12 cellular contexts compared by ENCODE assay signal in the genomic region with DNA sequence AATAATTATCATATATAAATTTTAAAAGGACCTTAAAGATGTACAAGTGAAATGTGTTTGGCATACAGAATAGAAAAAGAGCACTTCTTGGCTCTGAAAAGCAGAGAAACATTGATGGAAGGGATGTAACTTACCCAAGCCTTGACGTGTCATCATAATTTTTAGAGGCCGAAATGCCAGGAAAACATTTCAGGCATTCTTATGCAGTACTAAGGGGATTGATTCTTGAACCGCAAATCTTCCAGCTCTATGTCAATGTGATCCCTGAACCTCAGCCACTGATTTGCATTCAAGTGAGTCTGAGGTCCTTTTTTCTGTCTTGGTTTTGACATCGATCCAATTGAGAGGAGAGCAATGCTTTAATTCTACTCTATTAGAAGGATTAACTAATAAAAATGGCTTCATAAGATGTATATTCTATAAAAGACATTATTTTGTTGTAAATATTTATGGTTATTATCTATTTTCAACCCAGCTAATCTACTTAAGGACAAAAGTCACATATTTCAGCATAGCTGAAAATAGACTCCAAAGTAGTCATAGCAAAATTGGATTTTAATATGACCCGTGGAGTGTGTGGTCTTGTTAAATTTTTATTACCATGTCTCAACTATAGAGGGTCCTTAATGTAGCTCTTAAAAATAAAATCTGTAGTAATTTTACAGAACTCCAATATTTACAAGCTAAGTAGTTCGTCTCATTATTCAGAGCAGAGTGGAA.
A peak's percentile ranks its signal among the peaks of the same experiment; 100 is the strongest.
DNase-seq lines count a peak whose midpoint lies in the region; ATAC-seq and TF ChIP-seq lines count a peak whose summit lies in the region.
"Had no signal": no experiment of that assay in that cellular context is flagged by ENCODE, and none has a peak within 500 bp of the region (broad histone marks: within the 10 kb centered on the region; RNA-seq: fewer than 3 reads in every experiment).

No MANE protein-coding gene starts in this region.

- no peak overlapping the region for H3K27ac ChIP-seq in SK-N-SH (ENCODE audit: low read depth in 2 of 2, low read length in 1 of 2)
- H3K27ac ChIP-seq in SK-N-MC, result no peak overlapping the region
- H3K27ac ChIP-seq: 22Rv1, C4-2B had no signal

- no peak for TF ChIP-seq EP300 in SK-N-SH (IDR thresholded peaks at IDR 0.05; ENCODE audit: borderline replicate concordance in 1 of 2, low read depth in 1 of 2, low read length in 1 of 2)

- no peaks in the 10 kb centered on the region for H4K20me1 ChIP-seq in SK-N-SH (ENCODE audit: insufficient read depth)

- no peaks in the 10 kb centered on the region for H3K36me3 ChIP-seq in SK-N-SH (replicated peaks in 1 of 2; ENCODE audit: control insufficient read depth in 1 of 2, insufficient read depth in 2 of 2, low read length in 1 of 2)
- H3K36me3 ChIP-seq in SK-N-MC (ENCODE audit: insufficient read depth, low read length), result no peaks in the 10 kb centered on the region
- H3K36me3 ChIP-seq in mucosa of descending colon (ENCODE audit: low read depth), result no peaks in the 10 kb centered on the region
- H3K36me3 ChIP-seq: BE2C, HAP-1 had no signal

- CTCF ChIA-PET in SK-N-SH (lab: Yijun Ruan, JAX), result interaction anchor here (0.6 to 1.4 kb wide), 7 partner anchors 10 to 263 kb away, joined by 3 to 5 read pairs (median 4); a partner anchor contains a TSS

- H3K79me2 ChIP-seq in SK-N-SH (ENCODE audit: insufficient read depth), result no peaks in the 10 kb centered on the region

- no peak for TF ChIP-seq RAD21 in SK-N-SH (IDR thresholded peaks at IDR 0.05; ENCODE audit: low read length)

- H3K9ac ChIP-seq in SK-N-SH (no peak overlapping the region), SK-N-MC (ENCODE audit: insufficient read length) (no peak overlapping the region)

- H2AFZ ChIP-seq in SK-N-SH (ENCODE audit: low read depth), result no peak overlapping the region

- H3K4me1 ChIP-seq in SK-N-SH (ENCODE audit: control insufficient read depth in 1 of 2, insufficient read depth in 2 of 2, low read depth in 1 of 2, low read length in 1 of 2) (no peaks in the 10 kb centered on the region; a peak in 1 of 4 replicates), mucosa of descending colon (ENCODE audit: low read depth) (no peaks in the 10 kb centered on the region)
- H3K4me1 ChIP-seq: BE2C, HAP-1 had no signal

- no peaks in the 10 kb centered on the region for H3F3A ChIP-seq in SK-N-SH (replicated peaks; ENCODE audit: insufficient read depth)

- ATAC-seq in SK-N-SH treated with all-trans-retinoic acid at 6 μM for 48 hours (peak; percentile 32; the same call in 2 of the 3 replicates), mucosa of descending colon (no peak)
- ATAC-seq: CD8-positive, alpha-beta T cell had no signal

- H3K4me2 ChIP-seq in SK-N-SH, result no peak overlapping the region

- TF ChIP-seq CTCF in SK-N-SH (IDR thresholded peaks at IDR 0.05) (no peak), mucosa of descending colon (IDR thresholded peaks at IDR 0.05) (no peak)

- no peaks in the 10 kb centered on the region for H3K9me2 ChIP-seq in SK-N-SH

- H3K27me3 ChIP-seq in SK-N-SH (ENCODE audit: insufficient read depth), result no peaks in the 10 kb centered on the region
- H3K27me3 ChIP-seq: BE2C had no signal

- intact Hi-C loops in mucosa of descending colon (cut with DNase I, micrococcal nuclease), result loop anchor here (10.0 kb wide), 3 partner anchors 100 to 200 kb away; a partner anchor contains a TSS

- no peak for DNase-seq in SK-N-SH
- DNase-seq in SK-N-MC (ENCODE audit: low read depth, low spot score), result peak; percentile 80
- peak; percentile 18 for DNase-seq in iris pigment epithelial cell (ENCODE audit: low read depth)
- DNase-seq in mucosa of descending colon, result no peak
- DNase-seq in activated CD4-positive, alpha-beta T cell treated with anti-CD3 and anti-CD28 coated beads for 48 hours, result no peak
- DNase-seq in pons (ENCODE audit: low spot score), result no peak
- DNase-seq: BE2C; CD8-positive, alpha-beta T cell had no signal

- H3K4me3 ChIP-seq in SK-N-SH (ENCODE audit: low read depth in 2 of 2, low read length in 1 of 2), result no peak overlapping the region
- peak overlapping the region; percentile 32; the same call in 1 of the 2 replicates for H3K4me3 ChIP-seq in SK-N-MC
- H3K4me3 ChIP-seq in mucosa of descending colon, result no peak overlapping the region
- H3K4me3 ChIP-seq: HAP-1 had no signal

- H3K9me3 ChIP-seq in SK-N-SH, result no peaks in the 10 kb centered on the region
- peaks cover 3% of the 10 kb centered on the region; the same call in 1 of the 2 replicates for H3K9me3 ChIP-seq in SK-N-MC (ENCODE audit: low read depth, low read length)
- no peaks in the 10 kb centered on the region for H3K9me3 ChIP-seq in mucosa of descending colon
- H3K9me3 ChIP-seq: BE2C, HAP-1 had no signal

- WGBS in SK-N-SH (ENCODE audit: low lambda C conversion rate), result 13% methylated on average over 6 of the region's 6 CpGs

- POLR2A ChIA-PET in SK-N-SH (lab: Yijun Ruan, JAX), result no interaction called here

TF ChIP-seq in SK-N-SH treated with all-trans-retinoic acid at 6 μM for 48 hours, 23 proteins besides CTCF, POLR2A, EP300 and RAD21 (continues in another document):
- TF ChIP-seq, protein P1, sequence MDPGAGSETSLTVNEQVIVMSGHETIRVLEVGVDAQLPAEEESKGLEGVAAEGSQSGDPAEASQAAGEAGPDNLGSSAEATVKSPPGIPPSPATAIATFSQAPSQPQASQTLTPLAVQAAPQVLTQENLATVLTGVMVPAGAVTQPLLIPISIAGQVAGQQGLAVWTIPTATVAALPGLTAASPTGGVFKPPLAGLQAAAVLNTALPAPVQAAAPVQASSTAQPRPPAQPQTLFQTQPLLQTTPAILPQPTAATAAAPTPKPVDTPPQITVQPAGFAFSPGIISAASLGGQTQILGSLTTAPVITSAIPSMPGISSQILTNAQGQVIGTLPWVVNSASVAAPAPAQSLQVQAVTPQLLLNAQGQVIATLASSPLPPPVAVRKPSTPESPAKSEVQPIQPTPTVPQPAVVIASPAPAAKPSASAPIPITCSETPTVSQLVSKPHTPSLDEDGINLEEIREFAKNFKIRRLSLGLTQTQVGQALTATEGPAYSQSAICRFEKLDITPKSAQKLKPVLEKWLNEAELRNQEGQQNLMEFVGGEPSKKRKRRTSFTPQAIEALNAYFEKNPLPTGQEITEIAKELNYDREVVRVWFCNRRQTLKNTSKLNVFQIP (CRISPR knock-in tag; IDR thresholded peaks at IDR 0.05; ENCODE audit: borderline replicate concordance, low read depth), result no peak
- TF ChIP-seq GLIS3 (CRISPR knock-in tag; IDR thresholded peaks at IDR 0.05) (no peak), ZNF8 (CRISPR knock-in tag; IDR thresholded peaks at IDR 0.05) (no peak), ZNF565 (CRISPR knock-in tag; conservative IDR thresholded peaks at IDR 0.05; ENCODE audit: low read depth) (no peak), ARNTL (CRISPR knock-in tag; IDR thresholded peaks at IDR 0.05; ENCODE audit: borderline replicate concordance, low read depth) (no peak), TCF4 (CRISPR knock-in tag; IDR thresholded peaks at IDR 0.05; ENCODE audit: borderline replicate concordance) (no peak), ZNF70 (CRISPR knock-in tag; IDR thresholded peaks at IDR 0.05) (no peak)
- TF ChIP-seq, protein P2, sequence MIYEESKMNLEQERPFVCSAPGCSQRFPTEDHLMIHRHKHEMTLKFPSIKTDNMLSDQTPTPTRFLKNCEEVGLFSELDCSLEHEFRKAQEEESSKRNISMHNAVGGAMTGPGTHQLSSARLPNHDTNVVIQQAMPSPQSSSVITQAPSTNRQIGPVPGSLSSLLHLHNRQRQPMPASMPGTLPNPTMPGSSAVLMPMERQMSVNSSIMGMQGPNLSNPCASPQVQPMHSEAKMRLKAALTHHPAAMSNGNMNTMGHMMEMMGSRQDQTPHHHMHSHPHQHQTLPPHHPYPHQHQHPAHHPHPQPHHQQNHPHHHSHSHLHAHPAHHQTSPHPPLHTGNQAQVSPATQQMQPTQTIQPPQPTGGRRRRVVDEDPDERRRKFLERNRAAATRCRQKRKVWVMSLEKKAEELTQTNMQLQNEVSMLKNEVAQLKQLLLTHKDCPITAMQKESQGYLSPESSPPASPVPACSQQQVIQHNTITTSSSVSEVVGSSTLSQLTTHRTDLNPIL (CRISPR knock-in tag; IDR thresholded peaks at IDR 0.05; ENCODE audit: low read depth), result no peak

TF ChIP-seq in SK-N-SH, 30 proteins besides CTCF, POLR2A, EP300 and RAD21:
- TF ChIP-seq RXRA (IDR thresholded peaks at IDR 0.05; ENCODE audit: borderline replicate concordance, low read depth) (no peak), CHD2 (IDR thresholded peaks at IDR 0.05; ENCODE audit: low read length, partially characterized antibody) (no peak)
TF ChIP-seq in SK-N-SH: peak in this region for 0.

Comparison
In these comparisons a context has a peak if more than half of its experiments do, and no peak if none do; other contexts are left out.
1. DNase-seq: peak in SK-N-MC (single experiment) and iris pigment epithelial cell (single experiment); none in SK-N-SH (single experiment), mucosa of descending colon (0 of 3), activated CD4-positive, alpha-beta T cell treated with anti-CD3 and anti-CD28 coated beads for 48 hours (single experiment) and pons (single experiment).